Comparison of ENCODE assay signal across 8 cellular contexts in genomic region chr22:37633693-37634504, GRCh38. TPM values are rescaled to one million over a fixed set of nuclear protein-coding genes. Genes with fewer than 3 reads are reported as not detected.
DNase-seq lines count a peak whose midpoint lies in the region; ATAC-seq and TF ChIP-seq lines count a peak whose summit lies in the region.

No MANE protein-coding gene starts in this region.

- H3K9ac ChIP-seq in neural progenitor cell = no peak overlapping the region

- H3K9me3 ChIP-seq in neural progenitor cell (ENCODE audit: low read depth) (no peaks in the 10 kb centered on the region), upper lobe of left lung (no peaks in the 10 kb centered on the region)

- H3K36me3 ChIP-seq in neural progenitor cell (no peaks in the 10 kb centered on the region), upper lobe of left lung (peaks cover 7 to 37% (median 31%) of the 10 kb centered on the region in 4 donors)

- H3K27me3 ChIP-seq in neural progenitor cell = no peaks in the 10 kb centered on the region
- H3K27me3 ChIP-seq in upper lobe of left lung = no peaks in the 10 kb centered on the region

- peak overlapping the region; percentile 64 for H3K4me2 ChIP-seq in neural progenitor cell

- H3K4me3 ChIP-seq in neural progenitor cell (peak overlapping the region; percentile 13), upper lobe of left lung (peak overlapping the region in 2 of 4 donors; percentile 12 to 24)

- H3K4me1 ChIP-seq in neural progenitor cell (peaks cover 17% of the 10 kb centered on the region), upper lobe of left lung (peaks cover 52 to 58% (median 56%) of the 10 kb centered on the region in 4 donors)

- H3F3A ChIP-seq in neural progenitor cell (ENCODE audit: low read depth) = peaks cover 31% of the 10 kb centered on the region

- no peak overlapping the region for H2AFZ ChIP-seq in neural progenitor cell (replicated peaks)

- ATAC-seq in HG02798 (IDR thresholded peaks at IDR 0.05; ENCODE audit: poor library complexity, unreplicated experiment) (peak; percentile 56), upper lobe of left lung (ENCODE audit: low FRiP score in 2 of 2) (peak; percentile 80 to 92)

- no peaks in the 10 kb centered on the region for H3K27me3 Mint-ChIP-seq in activated CD4-positive, alpha-beta T cell treated with anti-CD3 and anti-CD28 coated beads, Interleukin-2, amount 10 ng/mL, durations not matched to agents 24 days and 14 days
- no peaks in the 10 kb centered on the region for H3K27me3 Mint-ChIP-seq in activated T-helper 1 cell treated with anti-CD3 and anti-CD28 coated beads, Interleukin-12 subunit alpha, Interleukin-12 subunit beta, Interleukin-2, Interleukin-4 antibody, amounts not matched to agents 30 ng/mL and 10 ng/mL and 1 ng/mL, durations not matched to agents 14 hours and 24 hours and 36 hours (ENCODE audit: insufficient read depth)
- peaks cover 10% of the 10 kb centered on the region for H3K27me3 Mint-ChIP-seq in neural progenitor cell (ENCODE audit: insufficient read depth, low read depth)

- TF ChIP-seq CTCF in neural progenitor cell (IDR thresholded peaks at IDR 0.05) (peak; percentile 27), upper lobe of left lung (IDR thresholded peaks at IDR 0.05) (peak in 4 of 6 experiments; percentile 6 to 41 (median 27))

- H3K27ac ChIP-seq in neural progenitor cell = peak overlapping the region; percentile 54
- peak overlapping the region; percentile 77 to 91 (median 86) for H3K27ac ChIP-seq in upper lobe of left lung

- peak; percentile 85 for DNase-seq in activated CD4-positive, alpha-beta T cell treated with anti-CD3 and anti-CD28 coated beads, Interleukin-2, amount 10 ng/mL, durations not matched to agents 24 days and 14 days
- no peak for DNase-seq in activated CD4-positive, alpha-beta T cell treated with anti-CD3 and anti-CD28 coated beads, Interleukin-2, amount 50 U/mL, for 4 hours
- peak; percentile 76 to 90 for DNase-seq in NCI-H524 (lab: John Stamatoyannopoulos, UW)
- DNase-seq in activated T-helper 1 cell treated with anti-CD3 and anti-CD28 coated beads, Interleukin-12 subunit alpha, Interleukin-12 subunit beta, Interleukin-2, Interleukin-4 antibody, amounts not matched to agents 30 ng/mL and 10 ng/mL and 1 ng/mL, durations not matched to agents 14 hours and 24 hours and 36 hours (ENCODE audit: low spot score) = peak; percentile 48
- peak; percentile 42 for DNase-seq in foreskin melanocyte
- peak; percentile 82 for DNase-seq in neural progenitor cell (ENCODE audit: low spot score)
- DNase-seq in upper lobe of left lung = peak; percentile 86 to 93

- peak overlapping the region; percentile 77 for H3K4me3 Mint-ChIP-seq in activated CD4-positive, alpha-beta T cell treated with anti-CD3 and anti-CD28 coated beads, Interleukin-2, amount 10 ng/mL, durations not matched to agents 24 days and 14 days
- peak overlapping the region; percentile 57 for H3K4me3 Mint-ChIP-seq in activated T-helper 1 cell treated with anti-CD3 and anti-CD28 coated beads, Interleukin-12 subunit alpha, Interleukin-12 subunit beta, Interleukin-2, Interleukin-4 antibody, amounts not matched to agents 30 ng/mL and 10 ng/mL and 1 ng/mL, durations not matched to agents 14 hours and 24 hours and 36 hours
- peak overlapping the region; percentile 69 for H3K4me3 Mint-ChIP-seq in neural progenitor cell

- peak overlapping the region; percentile 92 for H3K27ac Mint-ChIP-seq in activated CD4-positive, alpha-beta T cell treated with anti-CD3 and anti-CD28 coated beads, Interleukin-2, amount 10 ng/mL, durations not matched to agents 24 days and 14 days
- H3K27ac Mint-ChIP-seq in activated T-helper 1 cell treated with anti-CD3 and anti-CD28 coated beads, Interleukin-12 subunit alpha, Interleukin-12 subunit beta, Interleukin-2, Interleukin-4 antibody, amounts not matched to agents 30 ng/mL and 10 ng/mL and 1 ng/mL, durations not matched to agents 14 hours and 24 hours and 36 hours = peak overlapping the region; percentile 88
- H3K27ac Mint-ChIP-seq in neural progenitor cell = peak overlapping the region; percentile 93

- intact Hi-C loops in activated CD4-positive, alpha-beta T cell treated with anti-CD3 and anti-CD28 coated beads, Interleukin-2, amount 10 ng/mL, durations not matched to agents 24 days and 14 days (cut with micrococcal nuclease) = no loop called here
- intact Hi-C loops in activated T-helper 1 cell treated with anti-CD3 and anti-CD28 coated beads, Interleukin-12 subunit alpha, Interleukin-12 subunit beta, Interleukin-2, Interleukin-4 antibody, amounts not matched to agents 30 ng/mL and 10 ng/mL and 1 ng/mL, durations not matched to agents 14 hours and 24 hours and 36 hours (cut with micrococcal nuclease) = loop anchor here (1.0 to 5.0 kb wide), 2 partner anchors 11 to 173 kb away; partner anchors contain the start of gene GCAT

- H3K36me3 Mint-ChIP-seq in activated CD4-positive, alpha-beta T cell treated with anti-CD3 and anti-CD28 coated beads, Interleukin-2, amount 10 ng/mL, durations not matched to agents 24 days and 14 days (ENCODE audit: low read depth) = peaks cover 6% of the 10 kb centered on the region
- peaks cover 2% of the 10 kb centered on the region for H3K36me3 Mint-ChIP-seq in activated T-helper 1 cell treated with anti-CD3 and anti-CD28 coated beads, Interleukin-12 subunit alpha, Interleukin-12 subunit beta, Interleukin-2, Interleukin-4 antibody, amounts not matched to agents 30 ng/mL and 10 ng/mL and 1 ng/mL, durations not matched to agents 14 hours and 24 hours and 36 hours (ENCODE audit: low read depth)
- no peaks in the 10 kb centered on the region for H3K36me3 Mint-ChIP-seq in neural progenitor cell

- peaks cover 59% of the 10 kb centered on the region for H3K4me1 Mint-ChIP-seq in activated CD4-positive, alpha-beta T cell treated with anti-CD3 and anti-CD28 coated beads, Interleukin-2, amount 10 ng/mL, durations not matched to agents 24 days and 14 days
- peaks cover 62% of the 10 kb centered on the region for H3K4me1 Mint-ChIP-seq in activated T-helper 1 cell treated with anti-CD3 and anti-CD28 coated beads, Interleukin-12 subunit alpha, Interleukin-12 subunit beta, Interleukin-2, Interleukin-4 antibody, amounts not matched to agents 30 ng/mL and 10 ng/mL and 1 ng/mL, durations not matched to agents 14 hours and 24 hours and 36 hours (ENCODE audit: low read depth)
- H3K4me1 Mint-ChIP-seq in neural progenitor cell = peaks cover 35% of the 10 kb centered on the region

- no peak for TF ChIP-seq EP300 in upper lobe of left lung (IDR thresholded peaks at IDR 0.05)

- peaks cover 4% of the 10 kb centered on the region for H4K20me1 ChIP-seq in neural progenitor cell (ENCODE audit: low read depth)

- H3K9me3 Mint-ChIP-seq in activated CD4-positive, alpha-beta T cell treated with anti-CD3 and anti-CD28 coated beads, Interleukin-2, amount 10 ng/mL, durations not matched to agents 24 days and 14 days = no peaks in the 10 kb centered on the region
- no peaks in the 10 kb centered on the region for H3K9me3 Mint-ChIP-seq in activated T-helper 1 cell treated with anti-CD3 and anti-CD28 coated beads, Interleukin-12 subunit alpha, Interleukin-12 subunit beta, Interleukin-2, Interleukin-4 antibody, amounts not matched to agents 30 ng/mL and 10 ng/mL and 1 ng/mL, durations not matched to agents 14 hours and 24 hours and 36 hours
- no peaks in the 10 kb centered on the region for H3K9me3 Mint-ChIP-seq in neural progenitor cell

- 24 to 32% methylated on average over 4 to 18 of the region's 24 CpGs for WGBS in upper lobe of left lung, 2 donors

- H3K79me2 ChIP-seq in neural progenitor cell (ENCODE audit: low read depth) = no peaks in the 10 kb centered on the region

- TF ChIP-seq POLR2A in upper lobe of left lung (IDR thresholded peaks at IDR 0.05) = peak in 1 of 4 donors; percentile 54

RNA-seq across cellular contexts. Expression of gene SH3BP1, which starts 5.6 kb away (rescaled TPM):
- total RNA-seq in activated CD4-positive, alpha-beta T cell treated with anti-CD3 and anti-CD28 coated beads, Interleukin-2, amount 10 ng/mL, durations not matched to agents 24 days and 14 days = 110 and 115 TPM in 2 replicates
- 110 and 116 TPM in 2 replicates for total RNA-seq in activated T-helper 1 cell treated with anti-CD3 and anti-CD28 coated beads, Interleukin-12 subunit alpha, Interleukin-12 subunit beta, Interleukin-2, Interleukin-4 antibody, amounts not matched to agents 30 ng/mL and 10 ng/mL and 1 ng/mL, durations not matched to agents 14 hours and 24 hours and 36 hours
- total RNA-seq in neural progenitor cell (ENCODE audit: low replicate concordance) (10.3 and 10.9 TPM in 2 replicates), upper lobe of left lung (10 to 100 TPM; 11.4 to 58.7 (median 31.1) TPM)

RNA-seq across cellular contexts. Expression of gene PDXP, which starts 24.6 kb away (rescaled TPM):
- total RNA-seq in activated CD4-positive, alpha-beta T cell treated with anti-CD3 and anti-CD28 coated beads, Interleukin-2, amount 10 ng/mL, durations not matched to agents 24 days and 14 days = 49.3 and 51.2 TPM in 2 replicates
- total RNA-seq in activated T-helper 1 cell treated with anti-CD3 and anti-CD28 coated beads, Interleukin-12 subunit alpha, Interleukin-12 subunit beta, Interleukin-2, Interleukin-4 antibody, amounts not matched to agents 30 ng/mL and 10 ng/mL and 1 ng/mL, durations not matched to agents 14 hours and 24 hours and 36 hours = 47.0 and 50.4 TPM in 2 replicates
- total RNA-seq in neural progenitor cell (ENCODE audit: low replicate concordance) = 25.1 and 57.0 TPM in 2 replicates
- 10 to 100 TPM in 1 of 6 donors, 1 to 10 TPM in 5; 2.1 to 11.1 (median 8.7) TPM for total RNA-seq in upper lobe of left lung

RNA-seq across cellular contexts. Expression of gene GGA1, which starts 25.3 kb away (rescaled TPM):
- total RNA-seq in activated CD4-positive, alpha-beta T cell treated with anti-CD3 and anti-CD28 coated beads, Interleukin-2, amount 10 ng/mL, durations not matched to agents 24 days and 14 days = 75.8 and 77.2 TPM in 2 replicates
- 70.8 and 78.9 TPM in 2 replicates for total RNA-seq in activated T-helper 1 cell treated with anti-CD3 and anti-CD28 coated beads, Interleukin-12 subunit alpha, Interleukin-12 subunit beta, Interleukin-2, Interleukin-4 antibody, amounts not matched to agents 30 ng/mL and 10 ng/mL and 1 ng/mL, durations not matched to agents 14 hours and 24 hours and 36 hours
- total RNA-seq in neural progenitor cell (ENCODE audit: low replicate concordance) = 62.3 and 71.7 TPM in 2 replicates
- 100 to 1,000 TPM in 2 of 6 donors, 10 to 100 TPM in 4; 52.4 to 226 (median 68.3) TPM for total RNA-seq in upper lobe of left lung

RNA-seq across cellular contexts. Expression of gene LGALS1, which starts 41.5 kb away (rescaled TPM):
- total RNA-seq in activated CD4-positive, alpha-beta T cell treated with anti-CD3 and anti-CD28 coated beads, Interleukin-2, amount 10 ng/mL, durations not matched to agents 24 days and 14 days = 361 and 362 TPM in 2 replicates
- total RNA-seq in activated T-helper 1 cell treated with anti-CD3 and anti-CD28 coated beads, Interleukin-12 subunit alpha, Interleukin-12 subunit beta, Interleukin-2, Interleukin-4 antibody, amounts not matched to agents 30 ng/mL and 10 ng/mL and 1 ng/mL, durations not matched to agents 14 hours and 24 hours and 36 hours = 245 and 254 TPM in 2 replicates
- 14.9 and 42.9 TPM in 2 replicates for total RNA-seq in neural progenitor cell (ENCODE audit: low replicate concordance)
- 100 to 1,000 TPM; 125 to 750 (median 400) TPM for total RNA-seq in upper lobe of left lung

RNA-seq across cellular contexts. Expression of gene NOL12, which starts 52.2 kb away (rescaled TPM):
- total RNA-seq in activated CD4-positive, alpha-beta T cell treated with anti-CD3 and anti-CD28 coated beads, Interleukin-2, amount 10 ng/mL, durations not matched to agents 24 days and 14 days = 67.9 and 70.3 TPM in 2 replicates
- total RNA-seq in activated T-helper 1 cell treated with anti-CD3 and anti-CD28 coated beads, Interleukin-12 subunit alpha, Interleukin-12 subunit beta, Interleukin-2, Interleukin-4 antibody, amounts not matched to agents 30 ng/mL and 10 ng/mL and 1 ng/mL, durations not matched to agents 14 hours and 24 hours and 36 hours = 67.8 and 70.0 TPM in 2 replicates
- total RNA-seq in neural progenitor cell (ENCODE audit: low replicate concordance) = 23.7 and 28.7 TPM in 2 replicates
- 10 to 100 TPM; 23.5 to 89.1 (median 26.7) TPM for total RNA-seq in upper lobe of left lung

Comparison
In these comparisons a context has a peak if more than half of its experiments do, and no peak if none do; other contexts are left out.
1. DNase-seq: peak in activated CD4-positive, alpha-beta T cell treated with anti-CD3 and anti-CD28 coated beads, Interleukin-2, amount 10 ng/mL, durations not matched to agents 24 days and 14 days (single experiment), NCI-H524 (2 of 2), activated T-helper 1 cell treated with anti-CD3 and anti-CD28 coated beads, Interleukin-12 subunit alpha, Interleukin-12 subunit beta, Interleukin-2, Interleukin-4 antibody, amounts not matched to agents 30 ng/mL and 10 ng/mL and 1 ng/mL, durations not matched to agents 14 hours and 24 hours and 36 hours (single experiment), foreskin melanocyte (single experiment), neural progenitor cell (single experiment) and upper lobe of left lung (2 of 2); none in activated CD4-positive, alpha-beta T cell treated with anti-CD3 and anti-CD28 coated beads, Interleukin-2, amount 50 U/mL, for 4 hours (0 of 2).
2. Peak in every context shown above with its lines, with median percentiles within 50 percentile points of each other: H3K27ac Mint-ChIP-seq and H3K4me3 Mint-ChIP-seq.